2 cellular contexts compared by ENCODE assay signal in genomic region chr18:57433492-57434176, GRCh38.
TF ChIP-seq lines count a peak whose summit lies in the region.

No MANE protein-coding gene starts in this region.

TF ChIP-seq in HepG2, 621 proteins besides CTCF, POLR2A, EP300 and RAD21 (continued from another document and continues in another):
- TF ChIP-seq, protein P1, sequence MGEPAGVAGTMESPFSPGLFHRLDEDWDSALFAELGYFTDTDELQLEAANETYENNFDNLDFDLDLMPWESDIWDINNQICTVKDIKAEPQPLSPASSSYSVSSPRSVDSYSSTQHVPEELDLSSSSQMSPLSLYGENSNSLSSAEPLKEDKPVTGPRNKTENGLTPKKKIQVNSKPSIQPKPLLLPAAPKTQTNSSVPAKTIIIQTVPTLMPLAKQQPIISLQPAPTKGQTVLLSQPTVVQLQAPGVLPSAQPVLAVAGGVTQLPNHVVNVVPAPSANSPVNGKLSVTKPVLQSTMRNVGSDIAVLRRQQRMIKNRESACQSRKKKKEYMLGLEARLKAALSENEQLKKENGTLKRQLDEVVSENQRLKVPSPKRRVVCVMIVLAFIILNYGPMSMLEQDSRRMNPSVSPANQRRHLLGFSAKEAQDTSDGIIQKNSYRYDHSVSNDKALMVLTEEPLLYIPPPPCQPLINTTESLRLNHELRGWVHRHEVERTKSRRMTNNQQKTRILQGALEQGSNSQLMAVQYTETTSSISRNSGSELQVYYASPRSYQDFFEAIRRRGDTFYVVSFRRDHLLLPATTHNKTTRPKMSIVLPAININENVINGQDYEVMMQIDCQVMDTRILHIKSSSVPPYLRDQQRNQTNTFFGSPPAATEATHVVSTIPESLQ (CRISPR knock-in tag; conservative IDR thresholded peaks at IDR 0.05), result no peak
- TF ChIP-seq NCOA5 (CRISPR knock-in tag; IDR thresholded peaks at IDR 0.05) (no peak), MEIS1 (CRISPR knock-in tag; IDR thresholded peaks at IDR 0.05; ENCODE audit: borderline replicate concordance) (0 out of 2 replicates have a peak, but pooled peaks have one; percentile 43), ZBTB3 (CRISPR knock-in tag; IDR thresholded peaks at IDR 0.05; ENCODE audit: borderline replicate concordance, low read depth) (no peak), MYC (CRISPR knock-in tag; IDR thresholded peaks at IDR 0.05; ENCODE audit: borderline replicate concordance) (no peak), ZSCAN21 (CRISPR knock-in tag; IDR thresholded peaks at IDR 0.05; ENCODE audit: borderline replicate concordance) (no peak), MAFF (IDR thresholded peaks at IDR 0.05; ENCODE audit: low read depth, low read length) (no peak), HMGXB4 (CRISPR knock-in tag; IDR thresholded peaks at IDR 0.05; ENCODE audit: borderline replicate concordance in 1 of 2, low read depth in 1 of 2) (peak in 1 of 2 experiments; percentile 1; a peak in 1 of 4 replicates), ZNF607 (CRISPR knock-in tag; IDR thresholded peaks at IDR 0.05; ENCODE audit: borderline replicate concordance) (no peak), KLF9 (CRISPR knock-in tag; IDR thresholded peaks at IDR 0.05; ENCODE audit: low read depth) (no peak), SIX1 (CRISPR knock-in tag; IDR thresholded peaks at IDR 0.05; ENCODE audit: borderline replicate concordance) (no peak), KMT2A (CRISPR knock-in tag; IDR thresholded peaks at IDR 0.05) (no peak), MTF1 (CRISPR knock-in tag; IDR thresholded peaks at IDR 0.05) (no peak), ZNF609 (CRISPR knock-in tag; IDR thresholded peaks at IDR 0.05; ENCODE audit: borderline replicate concordance) (no peak), FOXK1 (CRISPR knock-in tag; IDR thresholded peaks at IDR 0.05; ENCODE audit: borderline replicate concordance, low read depth) (no peak), HMG20A (CRISPR knock-in tag; IDR thresholded peaks at IDR 0.05; ENCODE audit: borderline replicate concordance) (no peak)
- TF ChIP-seq, protein P2, sequence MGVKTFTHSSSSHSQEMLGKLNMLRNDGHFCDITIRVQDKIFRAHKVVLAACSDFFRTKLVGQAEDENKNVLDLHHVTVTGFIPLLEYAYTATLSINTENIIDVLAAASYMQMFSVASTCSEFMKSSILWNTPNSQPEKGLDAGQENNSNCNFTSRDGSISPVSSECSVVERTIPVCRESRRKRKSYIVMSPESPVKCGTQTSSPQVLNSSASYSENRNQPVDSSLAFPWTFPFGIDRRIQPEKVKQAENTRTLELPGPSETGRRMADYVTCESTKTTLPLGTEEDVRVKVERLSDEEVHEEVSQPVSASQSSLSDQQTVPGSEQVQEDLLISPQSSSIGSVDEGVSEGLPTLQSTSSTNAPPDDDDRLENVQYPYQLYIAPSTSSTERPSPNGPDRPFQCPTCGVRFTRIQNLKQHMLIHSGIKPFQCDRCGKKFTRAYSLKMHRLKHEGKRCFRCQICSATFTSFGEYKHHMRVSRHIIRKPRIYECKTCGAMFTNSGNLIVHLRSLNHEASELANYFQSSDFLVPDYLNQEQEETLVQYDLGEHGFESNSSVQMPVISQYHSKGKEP (CRISPR knock-in tag; IDR thresholded peaks at IDR 0.05), result no peak

TF ChIP-seq in HEK293T, 16 proteins besides CTCF, POLR2A, EP300 and RAD21 (continued from another document):
- TF ChIP-seq LEF1 (IDR thresholded peaks at IDR 0.05; ENCODE audit: borderline replicate concordance) (no peak), L3MBTL2 (conservative IDR thresholded peaks at IDR 0.05) (no peak), FOXK2 (IDR thresholded peaks at IDR 0.05) (no peak), BHLHE40 (IDR thresholded peaks at IDR 0.05; ENCODE audit: borderline replicate concordance) (no peak), ZNF384 (IDR thresholded peaks at IDR 0.05) (no peak), SP1 (IDR thresholded peaks at IDR 0.05) (no peak), SUZ12 (IDR thresholded peaks at IDR 0.05) (no peak), NFRKB (IDR thresholded peaks at IDR 0.05) (no peak), ELF4 (IDR thresholded peaks at IDR 0.05) (no peak), HDGF (IDR thresholded peaks at IDR 0.05; ENCODE audit: borderline replicate concordance) (no peak), ARNT (IDR thresholded peaks at IDR 0.05) (no peak), TARDBP (IDR thresholded peaks at IDR 0.05) (no peak)
- TF ChIP-seq, protein P3, sequence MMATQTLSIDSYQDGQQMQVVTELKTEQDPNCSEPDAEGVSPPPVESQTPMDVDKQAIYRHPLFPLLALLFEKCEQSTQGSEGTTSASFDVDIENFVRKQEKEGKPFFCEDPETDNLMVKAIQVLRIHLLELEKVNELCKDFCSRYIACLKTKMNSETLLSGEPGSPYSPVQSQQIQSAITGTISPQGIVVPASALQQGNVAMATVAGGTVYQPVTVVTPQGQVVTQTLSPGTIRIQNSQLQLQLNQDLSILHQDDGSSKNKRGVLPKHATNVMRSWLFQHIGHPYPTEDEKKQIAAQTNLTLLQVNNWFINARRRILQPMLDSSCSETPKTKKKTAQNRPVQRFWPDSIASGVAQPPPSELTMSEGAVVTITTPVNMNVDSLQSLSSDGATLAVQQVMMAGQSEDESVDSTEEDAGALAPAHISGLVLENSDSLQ (IDR thresholded peaks at IDR 0.05), result no peak
